22 cellular contexts compared by ENCODE assay signal in the genomic region with DNA sequence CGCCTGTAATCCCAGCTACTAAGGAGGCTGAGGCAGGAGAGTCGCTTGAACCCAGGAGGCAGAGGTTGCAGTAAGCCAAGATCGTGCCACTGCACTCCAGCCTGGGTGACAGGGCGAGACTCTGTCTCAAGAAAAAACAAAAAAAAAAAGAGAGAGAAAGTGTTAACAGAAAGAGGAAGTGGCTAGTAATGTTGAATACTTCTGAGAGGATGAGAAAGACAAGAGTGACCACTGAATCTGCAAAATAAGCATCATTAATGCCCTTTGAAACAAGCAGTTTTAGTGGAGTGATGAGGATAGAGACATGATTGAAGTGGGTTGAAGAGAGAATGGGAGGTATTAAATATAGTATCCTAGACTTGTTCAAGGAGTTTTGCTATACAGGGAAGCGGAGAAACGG. TPM values are rescaled to one million over a fixed set of nuclear protein-coding genes. Genes with fewer than 3 reads are reported as not detected.
DNase-seq lines count a peak whose midpoint lies in the region; ATAC-seq and TF ChIP-seq lines count a peak whose summit lies in the region.
"Had no signal": no experiment of that assay in that cellular context is flagged by ENCODE, and none has a peak within 500 bp of the region (broad histone marks: within the 10 kb centered on the region; RNA-seq: fewer than 3 reads in every experiment).

No MANE protein-coding gene starts in this region.

- intact Hi-C loops in aorta (cut with DNase I) = no loop called here

- H3K27ac ChIP-seq in endodermal cell (ENCODE audit: low read depth, low read length) = no peak overlapping the region
- H3K27ac ChIP-seq in aorta (ENCODE audit: low read depth in 1 of 2, low read length in 2 of 2) = no peak overlapping the region
- H3K27ac ChIP-seq: vagina had no signal

- DNase-seq in GM10248 (ENCODE audit: extremely low spot score) = peak; percentile 66
- peak; percentile 13 to 80 for DNase-seq in NOMO-1 (lab: John Stamatoyannopoulos, UW; ENCODE audit: unreplicated experiment in 2 of 2)
- DNase-seq in endodermal cell = no peak
- DNase-seq in GDM1 (lab: John Stamatoyannopoulos, UW) = no peak
- DNase-seq in NCI-H1436 (lab: John Stamatoyannopoulos, UW) = no peak
- DNase-seq in aorta = no peak
- DNase-seq: amniotic stem cell; central memory CD4-positive, alpha-beta T cell; effector CD4-positive, alpha-beta T cell; IMR-90; NCI-H1092; NCI-H2107; NCI-H748 treated with DMSO at 0.1 percent for 48 hours had no signal

- H3K36me3 ChIP-seq in endodermal cell (ENCODE audit: control insufficient read depth, insufficient read depth, low read length) (no peaks in the 10 kb centered on the region), aorta (ENCODE audit: control insufficient read depth in 1 of 2, insufficient read depth in 2 of 2, low read length in 1 of 2) (no peaks in the 10 kb centered on the region)
- H3K36me3 ChIP-seq: vagina had no signal

- ATAC-seq in GM21529 (IDR thresholded peaks at IDR 0.05; ENCODE audit: unreplicated experiment) = peak; percentile 52
- ATAC-seq in activated T-helper 17 cell treated with anti-CD3 and anti-CD28 coated beads, Interleukin-2, amount 50 U/mL, for 72 hours (replicated peaks) = no peak
- ATAC-seq in aorta (ENCODE audit: low FRiP score) = no peak
- ATAC-seq: activated CD4-positive, CD25-positive, alpha-beta regulatory T cell treated with anti-CD3 and anti-CD28 coated beads, Interleukin-2, amount 50 U/mL, for 24 hours; sciatic nerve had no signal

- POLR2A ChIA-PET in GM10248 (lab: Yijun Ruan, JAX) = no interaction called here

- H3K9ac ChIP-seq in endodermal cell (ENCODE audit: extremely low read depth, low read length, poor library complexity, severe bottlenecking) = no peak overlapping the region

- H3K4me1 ChIP-seq in endodermal cell (ENCODE audit: control insufficient read depth, insufficient read depth, low read length) (no peaks in the 10 kb centered on the region), aorta (ENCODE audit: control insufficient read depth in 1 of 2, insufficient read depth in 2 of 2, low read length in 2 of 2) (no peaks in the 10 kb centered on the region)
- H3K4me1 ChIP-seq: vagina had no signal

- H3K36me3 Mint-ChIP-seq in activated T-helper 17 cell treated with anti-CD3 and anti-CD28 coated beads, Interleukin-2, amount 50 U/mL, for 72 hours (ENCODE audit: low read depth) = peaks cover 10% of the 10 kb centered on the region
- no peaks in the 10 kb centered on the region for H3K36me3 Mint-ChIP-seq in endodermal cell (ENCODE audit: low read depth)

- no peak overlapping the region for H3K4me3 Mint-ChIP-seq in activated T-helper 17 cell treated with anti-CD3 and anti-CD28 coated beads, Interleukin-2, amount 50 U/mL, for 72 hours
- no peak overlapping the region for H3K4me3 Mint-ChIP-seq in endodermal cell
- H3K4me3 Mint-ChIP-seq: T-helper 1 cell treated with Interleukin-12 subunit alpha and Interleukin-12 subunit beta and Interleukin-4 antibody, amounts not matched to agents 30 μg/mL and 1 μg/mL, for 36 hours had no signal

- peaks cover 5% of the 10 kb centered on the region for H3K4me1 Mint-ChIP-seq in activated T-helper 17 cell treated with anti-CD3 and anti-CD28 coated beads, Interleukin-2, amount 50 U/mL, for 72 hours
- no peaks in the 10 kb centered on the region for H3K4me1 Mint-ChIP-seq in endodermal cell

- no peaks in the 10 kb centered on the region for H3K9me3 Mint-ChIP-seq in activated T-helper 17 cell treated with anti-CD3 and anti-CD28 coated beads, Interleukin-2, amount 50 U/mL, for 72 hours
- H3K9me3 Mint-ChIP-seq in endodermal cell = no peaks in the 10 kb centered on the region
- H3K9me3 Mint-ChIP-seq: activated T-helper 2 cell treated with anti-CD3 and anti-CD28 coated beads, Interferon-gamma antibody, Interleukin-2, Interleukin-4, amounts not matched to agents 10 μg/mL and 5 μg/mL and 100 μg/mL, durations not matched to agents 14 hours and 24 hours and 36 hours; T-helper 1 cell treated with Interleukin-12 subunit alpha and Interleukin-12 subunit beta and Interleukin-4 antibody, amounts not matched to agents 30 μg/mL and 1 μg/mL, for 36 hours had no signal

- no peak overlapping the region for H3K4me3 ChIP-seq in endodermal cell (ENCODE audit: low read length)
- H3K4me3 ChIP-seq in aorta (ENCODE audit: low read length in 2 of 2) = no peak overlapping the region
- H3K4me3 ChIP-seq: vagina had no signal

- CTCF ChIA-PET in GM10248 (lab: Yijun Ruan, JAX) = interaction anchor here (1.2 kb wide), 1 partner anchor 22 kb away, joined by 3 read pairs; no protein-coding TSS in a partner anchor

- H3K27ac Mint-ChIP-seq in activated T-helper 17 cell treated with anti-CD3 and anti-CD28 coated beads, Interleukin-2, amount 50 U/mL, for 72 hours = peak overlapping the region; percentile 47
- H3K27ac Mint-ChIP-seq in endodermal cell = no peak overlapping the region
- H3K27ac Mint-ChIP-seq: activated T-helper 2 cell treated with anti-CD3 and anti-CD28 coated beads, Interferon-gamma antibody, Interleukin-2, Interleukin-4, amounts not matched to agents 10 μg/mL and 5 μg/mL and 100 μg/mL, durations not matched to agents 14 hours and 24 hours and 36 hours; T-helper 1 cell treated with Interleukin-12 subunit alpha and Interleukin-12 subunit beta and Interleukin-4 antibody, amounts not matched to agents 30 μg/mL and 1 μg/mL, for 36 hours had no signal

- no peaks in the 10 kb centered on the region for H3K27me3 Mint-ChIP-seq in activated T-helper 17 cell treated with anti-CD3 and anti-CD28 coated beads, Interleukin-2, amount 50 U/mL, for 72 hours
- H3K27me3 Mint-ChIP-seq in endodermal cell (ENCODE audit: insufficient read depth) = no peaks in the 10 kb centered on the region

- 88 to 90% methylated on average over 3 to 6 of the region's 6 CpGs for WGBS in endodermal cell (ENCODE audit: insufficient coverage in 1 of 2, insufficient read length in 1 of 2), 2 experiments
- 86 to 90% methylated on average over 6 of the region's 6 CpGs for WGBS in aorta, 2 donors

- H3K27me3 ChIP-seq in endodermal cell (ENCODE audit: control insufficient read depth, insufficient read depth, low read length, poor library complexity, severe bottlenecking) = no peaks in the 10 kb centered on the region
- H3K27me3 ChIP-seq in aorta (ENCODE audit: control insufficient read depth in 1 of 2, insufficient read depth in 2 of 2, low read length in 1 of 2) = no peaks in the 10 kb centered on the region
- H3K27me3 ChIP-seq: vagina had no signal

- TF ChIP-seq CTCF in GM10248 (IDR thresholded peaks at IDR 0.05; ENCODE audit: control extremely low read depth, extremely low read depth, low read depth, missing control alignments) = no peak
- no peak for TF ChIP-seq CTCF in endodermal cell (conservative IDR thresholded peaks at IDR 0.05)

- H3K9me3 ChIP-seq in endodermal cell (ENCODE audit: control insufficient read depth, low read length) (no peaks in the 10 kb centered on the region), aorta (ENCODE audit: control insufficient read depth, low read length) (no peaks in the 10 kb centered on the region)
- H3K9me3 ChIP-seq: vagina had no signal

RNA-seq across cellular contexts. Expression of gene MPZ, which starts 11.7 kb away (rescaled TPM):
- total RNA-seq in activated T-helper 17 cell treated with anti-CD3 and anti-CD28 coated beads, Interleukin-2, amount 50 U/mL, for 72 hours = 10 to 100 TPM in 1 of 2 donors, 1 to 10 TPM in 1; 4.9 to 12.1 TPM
- 1 to 10 TPM; 1.7 to 3.3 TPM for total RNA-seq in endodermal cell
- polyA plus RNA-seq in endodermal cell (2013, experiment 1 of 2) = 20.3 TPM
- polyA plus RNA-seq in endodermal cell (2013, experiment 2 of 2) = 18.3 TPM
- 10 to 100 TPM; 11.2 to 19.4 TPM for total RNA-seq in aorta
- polyA plus RNA-seq in aorta = 1 to 10 TPM in 1 of 2 donors, not detected in 1; 1.5 TPM

RNA-seq across cellular contexts. Expression of gene SDHC, which starts 16.1 kb away (rescaled TPM):
- total RNA-seq in activated T-helper 17 cell treated with anti-CD3 and anti-CD28 coated beads, Interleukin-2, amount 50 U/mL, for 72 hours = 100 to 1,000 TPM; 144 to 222 TPM
- 100 to 1,000 TPM; 270 to 296 TPM for total RNA-seq in endodermal cell
- polyA plus RNA-seq in endodermal cell (2013, experiment 1 of 2) = 206 TPM
- polyA plus RNA-seq in endodermal cell (2013, experiment 2 of 2) = 181 TPM
- 100 to 1,000 TPM; 103 to 127 TPM for total RNA-seq in aorta
- 100 to 1,000 TPM; 117 to 129 TPM for polyA plus RNA-seq in aorta

RNA-seq across cellular contexts. Expression of gene PCP4L1, which starts 39.6 kb away (rescaled TPM):
- total RNA-seq in activated T-helper 17 cell treated with anti-CD3 and anti-CD28 coated beads, Interleukin-2, amount 50 U/mL, for 72 hours = under 1 TPM; 0.86 to 0.90 TPM
- total RNA-seq in endodermal cell (10 to 100 TPM in 1 of 2 donors, 1 to 10 TPM in 1; 4.0 to 11.3 TPM), aorta (1 to 10 TPM in 1 of 2 donors, under 1 TPM in 1; 0.69 to 1.2 TPM)
- not detected for polyA plus RNA-seq in endodermal cell (2013, experiment 1 of 2)
- 0.33 TPM for polyA plus RNA-seq in endodermal cell (2013, experiment 2 of 2)
- polyA plus RNA-seq in aorta = not detected
- total RNA-seq: activated T-helper 2 cell treated with anti-CD3 and anti-CD28 coated beads, Interferon-gamma antibody, Interleukin-2, Interleukin-4, amounts not matched to agents 10 μg/mL and 5 μg/mL and 100 μg/mL, durations not matched to agents 14 hours and 24 hours and 36 hours; fibroblast of lung; IMR-90; osteoblast had no signal
- polyA plus RNA-seq: fibroblast of lung, IMR-90 had no signal

Comparison
In these comparisons a context has a peak if more than half of its experiments do, and no peak if none do; other contexts are left out.
1. DNase-seq: peak in GM10248 (single experiment) and NOMO-1 (2 of 2); none in endodermal cell (single experiment), GDM1 (single experiment), NCI-H1436 (single experiment) and aorta (0 of 2).